In the genomic region with DNA sequence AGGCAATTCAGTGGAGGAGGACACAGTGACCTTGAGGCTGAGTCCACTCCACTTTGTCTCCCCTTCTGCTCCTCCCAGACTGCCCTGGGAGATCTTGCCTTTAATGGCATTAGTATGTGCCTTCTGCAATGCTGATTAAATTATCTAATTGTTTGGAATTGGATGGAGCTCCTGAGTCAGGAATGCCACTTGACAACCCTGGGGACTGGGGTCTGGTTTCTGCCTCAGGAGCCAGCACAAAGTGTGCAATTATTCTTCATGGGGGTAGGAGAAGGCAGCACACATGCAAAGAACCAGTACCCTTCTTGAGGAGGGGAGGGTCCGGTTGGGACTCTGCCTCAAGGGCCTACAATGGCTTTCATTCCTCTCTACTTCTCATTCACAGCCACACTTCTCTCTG, we compare ENCODE assay signal across 28 cellular contexts. TPM values are rescaled to one million over a fixed set of nuclear protein-coding genes. Genes with fewer than 3 reads are reported as not detected.
"Had no signal": no experiment of that assay in that cellular context is flagged by ENCODE, and none has a peak within 500 bp of the region (broad histone marks: within the 10 kb centered on the region; RNA-seq: fewer than 3 reads in every experiment).

No MANE protein-coding gene starts in this region.

- H3K36me3 ChIP-seq: brain microvascular endothelial cell, heart right ventricle, lower lobe of right lung, ovary, right lobe of liver, thoracic aorta, upper lobe of left lung, vagina had no signal

- H3K27ac ChIP-seq: brain microvascular endothelial cell, foreskin keratinocyte, heart right ventricle, lower lobe of right lung, ovary, right lobe of liver, thoracic aorta, upper lobe of left lung, vagina had no signal

- DNase-seq: activated CD4-positive, alpha-beta memory T cell treated with anti-CD3 and anti-CD28 coated beads for 36 hours; activated CD4-positive, alpha-beta T cell treated with anti-CD3 and anti-CD28 coated beads, Interleukin-2, amount 10 ng/mL, durations not matched to agents 24 days and 14 days; activated CD4-positive, CD25-positive, alpha-beta regulatory T cell treated with anti-CD3 and anti-CD28 coated beads, Interleukin-2, amount 50 U/mL, for 72 hours; activated CD8-positive, alpha-beta memory T cell treated with anti-CD3 and anti-CD28 coated beads, Interleukin-2, amount 50 U/mL, for 4 hours; activated gamma-delta T cell treated with Interleukin-2 at 50 U/mL for 16 hours; activated naive CD4-positive, alpha-beta T cell treated with anti-CD3 and anti-CD28 coated beads, Interleukin-2, amount 50 U/mL, for 16 hours; activated T-cell treated with anti-CD3 and anti-CD28 coated beads, Interleukin-2, amount 50 U/mL, for 1 hour; amniotic stem cell; brain microvascular endothelial cell; foreskin keratinocyte; heart right ventricle; kidney glomerular epithelial cell; lower lobe of right lung; mesenchymal stem cell; ovary; right lobe of liver; stimulated activated CD4-positive, alpha-beta T cell treated with anti-CD3 and anti-CD28 coated beads, Interleukin-12 subunit alpha, Interleukin-12 subunit beta, amount 100 ng/mL, for 4 hours; stimulated activated CD4-positive, alpha-beta T cell treated with anti-CD3 and anti-CD28 coated beads, Interleukin-4, amount 100 ng/mL, for 24 hours; T-helper 2 cell; upper lobe of left lung had no signal

- H3K27me3 ChIP-seq: ovary, right lobe of liver, upper lobe of left lung, vagina had no signal

- ATAC-seq: esophagus mucosa; foreskin keratinocyte; heart right ventricle; left lobe of liver; lower lobe of right lung; natural killer cell treated with Interleukin-12 subunit alpha and Interleukin-12 subunit beta and Interleukin-15 and Interleukin-18, amount 100 ng/mL, for 72 hours; right lobe of liver; stimulated activated effector memory CD8-positive, alpha-beta T cell treated with anti-CD3 and anti-CD28 coated beads, Interleukin-12 subunit alpha, Interleukin-12 subunit beta, amount 100 ng/mL, for 72 hours had no signal

- H3K4me1 Mint-ChIP-seq: activated CD4-positive, alpha-beta T cell treated with anti-CD3 and anti-CD28 coated beads, Interleukin-2, amount 10 ng/mL, durations not matched to agents 24 days and 14 days; stimulated activated effector memory CD8-positive, alpha-beta T cell treated with anti-CD3 and anti-CD28 coated beads, Interleukin-12 subunit alpha, Interleukin-12 subunit beta, amount 100 ng/mL, for 72 hours had no signal

- H3K4me3 ChIP-seq: heart right ventricle, lower lobe of right lung, ovary, right lobe of liver, thoracic aorta, upper lobe of left lung, vagina had no signal

- H3K4me3 Mint-ChIP-seq: activated CD4-positive, alpha-beta memory T cell treated with anti-CD3 and anti-CD28 coated beads for 36 hours; activated CD4-positive, alpha-beta T cell treated with anti-CD3 and anti-CD28 coated beads, Interleukin-2, amount 10 ng/mL, durations not matched to agents 24 days and 14 days; natural killer cell treated with Interleukin-12 subunit alpha and Interleukin-12 subunit beta and Interleukin-15 and Interleukin-18, amount 100 ng/mL, for 72 hours; stimulated activated effector memory CD8-positive, alpha-beta T cell treated with anti-CD3 and anti-CD28 coated beads, Interleukin-12 subunit alpha, Interleukin-12 subunit beta, amount 100 ng/mL, for 72 hours; stimulated activated naive CD8-positive, alpha-beta T cell treated with anti-CD3 and anti-CD28 coated beads, Interleukin-15, Interleukin-2, amounts not matched to agents 100 ng/mL and 50 ng/mL, for 24 hours had no signal

- H3K27ac Mint-ChIP-seq: activated CD4-positive, alpha-beta memory T cell treated with anti-CD3 and anti-CD28 coated beads for 36 hours; activated CD4-positive, alpha-beta T cell treated with anti-CD3 and anti-CD28 coated beads, Interleukin-2, amount 10 ng/mL, durations not matched to agents 24 days and 14 days; natural killer cell treated with Interleukin-12 subunit alpha and Interleukin-12 subunit beta and Interleukin-15 and Interleukin-18, amount 100 ng/mL, for 72 hours; progenitor cell of endocrine pancreas; stimulated activated effector memory CD8-positive, alpha-beta T cell treated with anti-CD3 and anti-CD28 coated beads, Interleukin-12 subunit alpha, Interleukin-12 subunit beta, amount 100 ng/mL, for 72 hours; stimulated activated naive CD8-positive, alpha-beta T cell treated with anti-CD3 and anti-CD28 coated beads, Interleukin-15, Interleukin-2, amounts not matched to agents 100 ng/mL and 50 ng/mL, for 24 hours had no signal

- H3K9me3 Mint-ChIP-seq: activated CD4-positive, alpha-beta memory T cell treated with anti-CD3 and anti-CD28 coated beads for 36 hours; activated CD4-positive, alpha-beta T cell treated with anti-CD3 and anti-CD28 coated beads, Interleukin-2, amount 10 ng/mL, durations not matched to agents 24 days and 14 days; natural killer cell treated with Interleukin-12 subunit alpha and Interleukin-12 subunit beta and Interleukin-15 and Interleukin-18, amount 100 ng/mL, for 72 hours; stimulated activated effector memory CD8-positive, alpha-beta T cell treated with anti-CD3 and anti-CD28 coated beads, Interleukin-12 subunit alpha, Interleukin-12 subunit beta, amount 100 ng/mL, for 72 hours; stimulated activated naive CD8-positive, alpha-beta T cell treated with anti-CD3 and anti-CD28 coated beads, Interleukin-15, Interleukin-2, amounts not matched to agents 100 ng/mL and 50 ng/mL, for 24 hours had no signal

- H3K4me1 ChIP-seq: foreskin keratinocyte, vagina had no signal

- H3K36me3 Mint-ChIP-seq: activated CD4-positive, alpha-beta memory T cell treated with anti-CD3 and anti-CD28 coated beads for 36 hours; natural killer cell treated with Interleukin-12 subunit alpha and Interleukin-12 subunit beta and Interleukin-15 and Interleukin-18, amount 100 ng/mL, for 72 hours; stimulated activated effector memory CD8-positive, alpha-beta T cell treated with anti-CD3 and anti-CD28 coated beads, Interleukin-12 subunit alpha, Interleukin-12 subunit beta, amount 100 ng/mL, for 72 hours had no signal

RNA-seq across cellular contexts. Expression of a gene that starts 11.9 kb away (rescaled TPM):
- total RNA-seq: activated CD4-positive, alpha-beta T cell treated with anti-CD3 and anti-CD28 coated beads, Interleukin-2, amount 10 ng/mL, durations not matched to agents 24 days and 14 days had no signal
